13 cellular contexts compared by ENCODE assay signal in genomic region chr9:70470050-70471015, GRCh38. TPM values are rescaled to one million over a fixed set of nuclear protein-coding genes. Genes with fewer than 3 reads are reported as not detected.
DNase-seq lines count a peak whose midpoint lies in the region; ATAC-seq and TF ChIP-seq lines count a peak whose summit lies in the region.
"Had no signal": no experiment of that assay in that cellular context is flagged by ENCODE, and none has a peak within 500 bp of the region (broad histone marks: within the 10 kb centered on the region; RNA-seq: fewer than 3 reads in every experiment).

No MANE protein-coding gene starts in this region.

- TF ChIP-seq CTCF in WTC11 (IDR thresholded peaks at IDR 0.05) (no peak), right atrium auricular region (IDR thresholded peaks at IDR 0.05) (no peak)

- CTCF ChIA-PET in CD4-positive, alpha-beta memory T cell (lab: Charles Lee; ENCODE audit: partially characterized antibody): interaction anchor here (0.9 to 1.6 kb wide), 4 partner anchors 10 to 63 kb away, joined by 3 to 4 read pairs (median 3); no protein-coding TSS in a partner anchor
- CTCF ChIA-PET in WTC11 (lab: Charles Lee): interaction anchor here (0.6 to 1.7 kb wide), 3 partner anchors 14 to 51 kb away, joined by 3 to 7 read pairs (median 3); no protein-coding TSS in a partner anchor

- no peaks in the 10 kb centered on the region for H3K9me3 ChIP-seq in CD4-positive, alpha-beta memory T cell (ENCODE audit: control insufficient read depth in 1 of 2, low read length in 2 of 2)
- H3K9me3 ChIP-seq in right atrium auricular region: no peaks in the 10 kb centered on the region

- peaks cover 26 to 43% (median 37%) of the 10 kb centered on the region in 4 donors for H3K4me1 Mint-ChIP-seq in CD4-positive, alpha-beta memory T cell
- peaks cover 13% of the 10 kb centered on the region for H3K4me1 Mint-ChIP-seq in WTC11

- H3K27ac ChIP-seq in CD4-positive, alpha-beta memory T cell (ENCODE audit: low read depth, low read length): no peak overlapping the region
- H3K27ac ChIP-seq in right atrium auricular region: peak overlapping the region; percentile 77 to 88
- H3K27ac ChIP-seq: neural progenitor cell had no signal

- peaks cover 23% of the 10 kb centered on the region for H3K4me1 ChIP-seq in CD4-positive, alpha-beta memory T cell (ENCODE audit: insufficient read depth, low read length)
- H3K4me1 ChIP-seq in right atrium auricular region: peaks cover 0 to 70% of the 10 kb centered on the region in 2 donors
- H3K4me1 ChIP-seq: neural progenitor cell had no signal

- intact Hi-C loops in CD4-positive, alpha-beta memory T cell (cut with micrococcal nuclease): no loop called here

- no peaks in the 10 kb centered on the region for H3K36me3 ChIP-seq in CD4-positive, alpha-beta memory T cell (ENCODE audit: insufficient read depth, low read length)
- no peaks in the 10 kb centered on the region for H3K36me3 ChIP-seq in right atrium auricular region
- H3K36me3 ChIP-seq: neural progenitor cell had no signal

- no peaks in the 10 kb centered on the region for H3K27me3 Mint-ChIP-seq in CD4-positive, alpha-beta memory T cell
- H3K27me3 Mint-ChIP-seq in WTC11 (ENCODE audit: low read depth): no peaks in the 10 kb centered on the region
- H3K27me3 Mint-ChIP-seq: activated naive CD8-positive, alpha-beta T cell treated with anti-CD3 and anti-CD28 coated beads, Interleukin-2, amount 50 U/mL, for 24 hours; CD8-positive, alpha-beta memory T cell had no signal

- peak overlapping the region in 7 of 8 donors; percentile 11 to 53 (median 37) for H3K4me3 Mint-ChIP-seq in CD4-positive, alpha-beta memory T cell
- no peak overlapping the region for H3K4me3 Mint-ChIP-seq in WTC11
- H3K4me3 Mint-ChIP-seq: activated naive CD8-positive, alpha-beta T cell treated with anti-CD3 and anti-CD28 coated beads, Interleukin-2, amount 50 U/mL, for 24 hours; CD8-positive, alpha-beta memory T cell; neural progenitor cell had no signal

- no peak for ATAC-seq in WTC11
- ATAC-seq in HG02973 (IDR thresholded peaks at IDR 0.05; ENCODE audit: unreplicated experiment): no peak
- ATAC-seq in HG03045 (IDR thresholded peaks at IDR 0.05; ENCODE audit: unreplicated experiment): no peak
- ATAC-seq: activated naive CD8-positive, alpha-beta T cell treated with anti-CD3 and anti-CD28 coated beads, Interleukin-2, amount 50 U/mL, for 24 hours had no signal

- no peaks in the 10 kb centered on the region for H3K27me3 ChIP-seq in CD4-positive, alpha-beta memory T cell (ENCODE audit: insufficient read depth, low read length)
- no peaks in the 10 kb centered on the region for H3K27me3 ChIP-seq in right atrium auricular region
- H3K27me3 ChIP-seq: neural progenitor cell had no signal

- POLR2A ChIA-PET in CD4-positive, alpha-beta memory T cell (lab: Charles Lee; ENCODE audit: partially characterized antibody): interaction anchor here (1.3 to 2.6 kb wide), 3 partner anchors 50 to 57 kb away, joined by 3 to 27 read pairs (median 4); partner anchors contain the start of gene KLF9
- POLR2A ChIA-PET in WTC11 (lab: Charles Lee): no interaction called here

- H3K4me3 ChIP-seq in CD4-positive, alpha-beta memory T cell (ENCODE audit: low read length in 2 of 2): no peak overlapping the region
- no peak overlapping the region for H3K4me3 ChIP-seq in right atrium auricular region
- H3K4me3 ChIP-seq: neural progenitor cell had no signal

- no peaks in the 10 kb centered on the region for H3K9me3 Mint-ChIP-seq in CD4-positive, alpha-beta memory T cell
- H3K9me3 Mint-ChIP-seq in WTC11: no peaks in the 10 kb centered on the region
- H3K9me3 Mint-ChIP-seq: activated naive CD8-positive, alpha-beta T cell treated with anti-CD3 and anti-CD28 coated beads, Interleukin-2, amount 50 U/mL, for 24 hours; CD8-positive, alpha-beta memory T cell; neural progenitor cell had no signal

- H3K36me3 Mint-ChIP-seq in CD4-positive, alpha-beta memory T cell: no peaks in the 10 kb centered on the region
- no peaks in the 10 kb centered on the region for H3K36me3 Mint-ChIP-seq in WTC11
- H3K36me3 Mint-ChIP-seq: CD8-positive, alpha-beta memory T cell; neural progenitor cell had no signal

- H3K27ac Mint-ChIP-seq in CD4-positive, alpha-beta memory T cell: peak overlapping the region in 5 of 7 donors; percentile 14 to 82 (median 61)
- H3K27ac Mint-ChIP-seq in WTC11: no peak overlapping the region
- H3K27ac Mint-ChIP-seq: activated naive CD8-positive, alpha-beta T cell treated with anti-CD3 and anti-CD28 coated beads, Interleukin-2, amount 50 U/mL, for 24 hours; neural progenitor cell had no signal

- DNase-seq in CD4-positive, alpha-beta memory T cell: no peak
- DNase-seq in WTC11 (ENCODE audit: low spot score): no peak
- DNase-seq in right atrium auricular region (ENCODE audit: low spot score): peak; percentile 80
- peak; percentile 69 for DNase-seq in renal cortical epithelial cell (ENCODE audit: low read depth)
- no peak for DNase-seq in activated T-cell treated with anti-CD3 and anti-CD28 coated beads for 4 hours
- no peak for DNase-seq in inferior parietal cortex (ENCODE audit: extremely low spot score)
- DNase-seq: activated CD4-positive, alpha-beta T cell treated with anti-CD3 and anti-CD28 coated beads for 4 hours; activated naive CD8-positive, alpha-beta T cell treated with anti-CD3 and anti-CD28 coated beads, Interleukin-2, amount 50 U/mL, for 24 hours; CD8-positive, alpha-beta memory T cell; NCI-H1092 had no signal

TF ChIP-seq in WTC11, 78 proteins besides CTCF, POLR2A, EP300 and RAD21:
- no peak for TF ChIP-seq SOX15 (CRISPR knock-in tag; IDR thresholded peaks at IDR 0.05)
- peak; percentile 70; the same call in 1 of the 2 replicates for TF ChIP-seq GABPB1 (CRISPR knock-in tag; IDR thresholded peaks at IDR 0.05)
TF ChIP-seq in WTC11: peak in this region for 1.

RNA-seq across cellular contexts. Expression of gene KLF9, which starts 55.9 kb away (rescaled TPM):
- 10 to 100 TPM; 18.6 to 20.6 TPM for total RNA-seq in CD4-positive, alpha-beta memory T cell
- 1 to 10 TPM; 1.3 to 4.1 TPM for polyA plus RNA-seq in CD4-positive, alpha-beta memory T cell
- total RNA-seq in WTC11 (2021): 0.78 to 1.0 TPM (median 0.82 TPM) in 3 replicates
- total RNA-seq in right atrium auricular region: 10 to 100 TPM; 74.1 to 76.7 TPM
- total RNA-seq in renal cortical epithelial cell: 20.7 and 30.9 TPM in 2 replicates

Comparison
In these comparisons a context has a peak if more than half of its experiments do, and no peak if none do; other contexts are left out.
1. DNase-seq: peak in right atrium auricular region (single experiment) and renal cortical epithelial cell (single experiment); none in CD4-positive, alpha-beta memory T cell (0 of 5), WTC11 (single experiment), activated T-cell treated with anti-CD3 and anti-CD28 coated beads for 4 hours (single experiment) and inferior parietal cortex (single experiment).